In the genomic region with DNA sequence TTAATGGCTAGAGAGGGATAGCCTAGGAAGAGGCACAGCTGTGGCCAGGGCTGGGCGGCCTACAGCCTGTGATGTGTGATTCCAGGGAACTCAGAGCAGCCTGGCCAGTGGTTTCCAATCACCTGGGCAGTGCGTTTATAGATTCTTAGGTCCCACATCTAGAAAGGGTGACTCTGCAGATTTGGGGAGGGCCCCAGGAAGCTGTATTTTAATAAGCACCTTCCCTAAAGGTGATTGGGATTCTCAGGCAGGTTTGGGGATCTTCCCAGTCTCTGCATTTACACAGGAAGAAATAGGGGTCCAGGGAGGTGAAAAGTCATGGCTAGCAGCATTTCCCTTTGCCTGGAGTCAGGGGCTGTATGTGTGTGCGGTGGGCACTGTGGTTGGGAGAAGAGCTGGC, we compare ENCODE assay signal across 31 cellular contexts. TPM values are rescaled to one million over a fixed set of nuclear protein-coding genes. Genes with fewer than 3 reads are reported as not detected.
A peak's percentile ranks its signal among the peaks of the same experiment; 100 is the strongest.
DNase-seq lines count a peak whose midpoint lies in the region; ATAC-seq, FAIRE-seq and TF ChIP-seq lines count a peak whose summit lies in the region.
"Had no signal": no experiment of that assay in that cellular context is flagged by ENCODE, and none has a peak within 500 bp of the region (broad histone marks: within the 10 kb centered on the region; RNA-seq: fewer than 3 reads in every experiment).

No MANE protein-coding gene starts in this region.

- H2AFZ ChIP-seq in smooth muscle cell (ENCODE audit: low read depth), result no peak overlapping the region
- H2AFZ ChIP-seq: parathyroid adenoma had no signal

- no peaks in the 10 kb centered on the region for H3K9me3 Mint-ChIP-seq in endothelial cell (ENCODE audit: unreplicated experiment)
- H3K9me3 Mint-ChIP-seq: brain had no signal

- TF ChIP-seq CTCF in HEK293 (tag by site-specific recombination; IDR thresholded peaks at IDR 0.05) (no peak), endothelial cell (IDR thresholded peaks at IDR 0.05; ENCODE audit: unreplicated experiment) (no peak), pancreas (IDR thresholded peaks at IDR 0.05) (no peak), smooth muscle cell (IDR thresholded peaks at IDR 0.05; ENCODE audit: borderline replicate concordance, insufficient read depth, poor library complexity, severe bottlenecking) (no peak)

- H3K27me3 Mint-ChIP-seq in endothelial cell (ENCODE audit: unreplicated experiment), result peaks cover 20% of the 10 kb centered on the region
- H3K27me3 Mint-ChIP-seq: brain had no signal

- H3K79me2 ChIP-seq in smooth muscle cell (ENCODE audit: low read depth), result no peaks in the 10 kb centered on the region
- H3K79me2 ChIP-seq: parathyroid adenoma had no signal

- no peaks in the 10 kb centered on the region for H3K9me3 ChIP-seq in BLaER1 treated with 17β-estradiol and CSF1 and Interleukin-3, amounts not matched to agents 10 nM and 100 nM (replicated peaks in 1 of 11)
- no peaks in the 10 kb centered on the region for H3K9me3 ChIP-seq in HEK293 (ENCODE audit: control insufficient read depth, insufficient read depth, low read depth, low read length)
- H3K9me3 ChIP-seq in skeletal muscle tissue (ENCODE audit: control insufficient read depth in 3 of 3, low read length in 3 of 3), result no peaks in the 10 kb centered on the region
- H3K9me3 ChIP-seq in pancreas, result no peaks in the 10 kb centered on the region
- no peaks in the 10 kb centered on the region for H3K9me3 ChIP-seq in smooth muscle cell (replicated peaks; ENCODE audit: low read depth)
- H3K9me3 ChIP-seq: SJSA1 had no signal

- peak overlapping the region; percentile 11 to 97 (median 89); a peak in 16 of 22 replicates for H3K4me2 ChIP-seq in BLaER1 treated with 17β-estradiol and CSF1 and Interleukin-3, amounts not matched to agents 10 nM and 100 nM
- H3K4me2 ChIP-seq in smooth muscle cell, result no peak overlapping the region

- ATAC-seq in pancreas, result no peak

- H3K4me1 Mint-ChIP-seq in endothelial cell (ENCODE audit: unreplicated experiment), result peaks cover 72% of the 10 kb centered on the region

- peak overlapping the region; percentile 37 for H3K4me3 Mint-ChIP-seq in endothelial cell (ENCODE audit: unreplicated experiment)
- H3K4me3 Mint-ChIP-seq: brain had no signal

- no peak overlapping the region for H3K4me3 ChIP-seq in BLaER1 treated with 17β-estradiol and CSF1 and Interleukin-3, amounts not matched to agents 10 nM and 100 nM
- H3K4me3 ChIP-seq in HEK293 (ENCODE audit: low read depth, low read length) (no peak overlapping the region), skeletal muscle tissue (ENCODE audit: low read length in 3 of 3) (no peak overlapping the region), pancreas (no peak overlapping the region), smooth muscle cell (no peak overlapping the region)
- H3K4me3 ChIP-seq: SJSA1 had no signal

- WGBS in pancreas, 2 donors, result 90% methylated on average over 3 of the region's 3 CpGs
- WGBS in smooth muscle cell (ENCODE audit: low lambda C conversion rate), result 96% methylated on average over 3 of the region's 3 CpGs

- FAIRE-seq in pancreas (lab: Jason Lieb, UNC), result no peak
- FAIRE-seq: GM12891, kidney had no signal

- H3K27me3 ChIP-seq in BLaER1 treated with 17β-estradiol and CSF1 and Interleukin-3, amounts not matched to agents 10 nM and 100 nM, result no peaks in the 10 kb centered on the region
- peaks cover 18 to 25% (median 20%) of the 10 kb centered on the region in 3 donors for H3K27me3 ChIP-seq in skeletal muscle tissue (ENCODE audit: control insufficient read depth in 3 of 3, insufficient read depth in 3 of 3, low read length in 3 of 3)
- H3K27me3 ChIP-seq in pancreas, result no peaks in the 10 kb centered on the region
- H3K27me3 ChIP-seq in smooth muscle cell (ENCODE audit: low read depth), result no peaks in the 10 kb centered on the region

- H4K20me1 ChIP-seq in BLaER1 treated with 17β-estradiol and CSF1 and Interleukin-3, amounts not matched to agents 10 nM and 100 nM, result peaks cover 0 to 62% (median 0%) of the 10 kb centered on the region in 11 experiments; a peak in 6 of 22 replicates
- no peaks in the 10 kb centered on the region for H4K20me1 ChIP-seq in smooth muscle cell (ENCODE audit: low read depth)

- intact Hi-C loops in pancreas (cut with DNase I), result loop anchor here in 1 of 3 donors (10.0 kb wide), 1 partner anchor 73 kb away; the partner anchor contains the start of gene SPNS3

- no peak for DNase-seq in endothelial cell (ENCODE audit: low spot score)
- DNase-seq in pancreas, result no peak
- DNase-seq in smooth muscle cell (lab: John Stamatoyannopoulos, UW; ENCODE audit: unreplicated experiment), result no peak
- no peak for DNase-seq in glomerular visceral epithelial cell (ENCODE audit: extremely low spot score)
- no peak for DNase-seq in stimulated activated CD4-positive, alpha-beta T cell treated with anti-CD3 and anti-CD28 coated beads, Interleukin-4, amount 100 ng/mL, for 1 hour
- DNase-seq: activated CD4-positive, alpha-beta T cell treated with anti-CD3 and anti-CD28 coated beads for 48 hours; activated gamma-delta T cell; activated T-cell treated with anti-CD3 and anti-CD28 coated beads, Interleukin-2, amount 50 U/mL, for 1 hour; COR-L47; DMS53; effector CD4-positive, alpha-beta T cell; HCEC 1CT; head of caudate nucleus; kidney; NCI-H1930; NCI-H2171 treated with DMSO at 0.1 percent for 48 hours; NCI-H510A; stimulated activated CD4-positive, alpha-beta T cell treated with anti-CD3 and anti-CD28 coated beads, Interleukin-2, amount 100 ng/mL, for 24 hours; WERI-Rb-1 had no signal

- no peaks in the 10 kb centered on the region for H3K36me3 ChIP-seq in BLaER1 treated with 17β-estradiol and CSF1 and Interleukin-3, amounts not matched to agents 10 nM and 100 nM
- H3K36me3 ChIP-seq in HEK293 (ENCODE audit: control insufficient read depth in 2 of 2, insufficient read depth in 1 of 2, low read length in 2 of 2), result no peaks in the 10 kb centered on the region
- no peaks in the 10 kb centered on the region for H3K36me3 ChIP-seq in skeletal muscle tissue (ENCODE audit: control insufficient read depth in 3 of 3, insufficient read depth in 3 of 3, low read length in 3 of 3)
- no peaks in the 10 kb centered on the region for H3K36me3 ChIP-seq in pancreas
- H3K36me3 ChIP-seq in smooth muscle cell (ENCODE audit: low read depth), result no peaks in the 10 kb centered on the region
- H3K36me3 ChIP-seq: SJSA1, WERI-Rb-1 had no signal

- peaks cover 32% of the 10 kb centered on the region for H3K36me3 Mint-ChIP-seq in endothelial cell (ENCODE audit: low read depth, unreplicated experiment)
- H3K36me3 Mint-ChIP-seq: brain had no signal

- peaks cover 71 to 97% (median 87%) of the 10 kb centered on the region in 10 experiments for H3K4me1 ChIP-seq in BLaER1 treated with 17β-estradiol and CSF1 and Interleukin-3, amounts not matched to agents 10 nM and 100 nM
- peaks cover 2% of the 10 kb centered on the region; the same call in 1 of the 2 replicates for H3K4me1 ChIP-seq in HEK293 (ENCODE audit: control insufficient read depth, insufficient read depth, low read length)
- H3K4me1 ChIP-seq in skeletal muscle tissue (ENCODE audit: control insufficient read depth in 3 of 3, insufficient read depth in 3 of 3, low read length in 3 of 3), result peaks cover 38 to 64% (median 60%) of the 10 kb centered on the region in 3 donors
- H3K4me1 ChIP-seq in pancreas, result peaks cover 2 to 8% (median 2%) of the 10 kb centered on the region in 3 donors
- H3K4me1 ChIP-seq in smooth muscle cell (ENCODE audit: low read depth), result peaks cover 4% of the 10 kb centered on the region
- H3K4me1 ChIP-seq: SJSA1 had no signal

- peak overlapping the region in 2 of 11 experiments; percentile 59 to 64; a peak in 3 of 22 replicates for H3K27ac ChIP-seq in BLaER1 treated with 17β-estradiol and CSF1 and Interleukin-3, amounts not matched to agents 10 nM and 100 nM
- no peak overlapping the region for H3K27ac ChIP-seq in HEK293 (ENCODE audit: extremely low read depth, low read depth, low read length)
- H3K27ac ChIP-seq in skeletal muscle tissue (ENCODE audit: low read depth, low read length), result peak overlapping the region; percentile 70
- peak overlapping the region in 2 of 4 donors; percentile 23 to 88 for H3K27ac ChIP-seq in pancreas
- H3K27ac ChIP-seq in smooth muscle cell (ENCODE audit: low read depth), result no peak overlapping the region
- H3K27ac ChIP-seq: SJSA1, WERI-Rb-1 had no signal

- H3K27ac Mint-ChIP-seq in endothelial cell (ENCODE audit: unreplicated experiment), result peak overlapping the region; percentile 57

- H3K9ac ChIP-seq in BLaER1 treated with 17β-estradiol and CSF1 and Interleukin-3, amounts not matched to agents 10 nM and 100 nM, result peak overlapping the region in 2 of 11 experiments; percentile 29 to 38; a peak in 3 of 22 replicates
- H3K9ac ChIP-seq in skeletal muscle tissue (ENCODE audit: low read depth in 1 of 3, low read length in 3 of 3) (no peak overlapping the region), smooth muscle cell (ENCODE audit: low read depth) (no peak overlapping the region)
- H3K9ac ChIP-seq: parathyroid adenoma had no signal

- CTCF ChIA-PET in HEK293 (lab: Yijun Ruan, JAX), result interaction anchor here (1.5 kb wide), 1 partner anchor 88 kb away, joined by 3 read pairs; no protein-coding TSS in a partner anchor

- POLR2A ChIA-PET in HEK293 (lab: Yijun Ruan, JAX), result no interaction called here

- no peaks in the 10 kb centered on the region for H3F3A ChIP-seq in smooth muscle cell (ENCODE audit: low read depth)

TF ChIP-seq in HEK293, 187 proteins besides CTCF, POLR2A, EP300 and RAD21 (continues in another document):
- TF ChIP-seq ZNF121 (tag by site-specific recombination; IDR thresholded peaks at IDR 0.05), result no peak
- TF ChIP-seq ZBTB20 (tag by site-specific recombination; IDR thresholded peaks at IDR 0.05), result peak; percentile 75

RNA-seq across cellular contexts. Expression of gene SPNS2, which starts 9.5 kb away (rescaled TPM):
- total RNA-seq in endothelial cell (ENCODE audit: unreplicated experiment) (187 TPM), skeletal muscle tissue (2.6 TPM), pancreas (10 to 100 TPM in 5 of 6 donors, 1 to 10 TPM in 1; 7.6 to 27.5 (median 17.2) TPM), smooth muscle cell (15.9 and 16.5 TPM in 2 replicates)
- polyA plus RNA-seq in pancreas (10 to 100 TPM; 43.7 to 51.7 TPM), smooth muscle cell (5.1 and 44.1 TPM in 2 replicates)
- polyA plus RNA-seq: AG04450, BJ had no signal

RNA-seq across cellular contexts. Expression of gene MYBBP1A, which starts 47.0 kb away (rescaled TPM):
- total RNA-seq in endothelial cell (ENCODE audit: unreplicated experiment), result 32.4 TPM
- 30.3 TPM for total RNA-seq in skeletal muscle tissue
- 10 to 100 TPM; 21.8 to 41.8 (median 30.6) TPM for total RNA-seq in pancreas
- polyA plus RNA-seq in pancreas, result 10 to 100 TPM; 73.1 to 93.1 TPM
- total RNA-seq in smooth muscle cell, result 14.3 and 18.1 TPM in 2 replicates
- 28.1 and 33.5 TPM in 2 replicates for polyA plus RNA-seq in smooth muscle cell

RNA-seq across cellular contexts. Expression of gene GGT6, which starts 52.2 kb away (rescaled TPM):
- total RNA-seq in endothelial cell (ENCODE audit: unreplicated experiment), result not detected
- total RNA-seq in skeletal muscle tissue, result not detected
- 10 to 100 TPM; 20.7 to 34.4 (median 32.9) TPM for total RNA-seq in pancreas
- polyA plus RNA-seq in pancreas, result 10 to 100 TPM; 27.0 to 36.1 TPM
- total RNA-seq in smooth muscle cell, result 0.27 and 0.76 TPM in 2 replicates
- not detected in 2 replicates for polyA plus RNA-seq in smooth muscle cell
- total RNA-seq: chondrocyte, lung microvascular endothelial cell, SJSA1 had no signal
- polyA plus RNA-seq: AG04450, BJ, neural cell had no signal

Comparison
In these comparisons a context has a peak if more than half of its experiments do, and no peak if none do; other contexts are left out.
1. RNA of gene GGT6, which starts 52.2 kb away (total RNA-seq): 20.7 to 34.4 TPM in pancreas; 0.27 to 0.76 TPM in smooth muscle cell, not detected in endothelial cell (single experiment) and not detected in skeletal muscle tissue (single experiment); every median in the first group is over 10 times any median in the second.